26 cellular contexts compared by ENCODE assay signal in the genomic region with DNA sequence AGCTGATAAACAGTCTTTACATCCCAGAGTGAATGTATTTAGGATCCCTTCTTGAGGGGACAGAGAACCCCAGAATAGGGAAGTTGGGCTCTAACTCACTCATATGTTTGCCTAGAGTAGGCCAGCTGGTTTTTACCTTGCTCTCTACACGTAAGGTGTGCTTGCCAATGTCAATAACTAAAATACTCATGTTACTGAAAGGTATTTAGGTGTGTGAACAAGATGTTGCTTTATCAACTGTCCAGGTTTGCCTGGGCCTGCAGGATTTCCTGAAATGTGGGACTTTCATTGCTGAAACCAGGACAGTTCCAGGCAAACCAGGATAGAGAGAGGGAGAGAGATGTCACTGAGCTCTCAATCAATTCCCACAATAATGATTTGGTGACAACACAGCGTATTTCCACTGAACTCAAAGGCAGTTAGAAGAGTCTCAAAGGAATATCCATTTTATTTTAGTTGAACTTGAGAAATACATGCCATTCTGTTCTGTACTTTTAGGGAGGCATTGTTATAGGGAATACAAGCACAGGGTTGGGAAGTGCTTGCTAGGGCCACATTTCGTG.
A peak's percentile ranks its signal among the peaks of the same experiment; 100 is the strongest.
DNase-seq lines count a peak whose midpoint lies in the region; ATAC-seq and TF ChIP-seq lines count a peak whose summit lies in the region.
"Had no signal": no experiment of that assay in that cellular context is flagged by ENCODE, and none has a peak within 500 bp of the region (broad histone marks: within the 10 kb centered on the region; RNA-seq: fewer than 3 reads in every experiment).

No MANE protein-coding gene starts in this region.

- H3K27ac ChIP-seq in left lung, result no peak overlapping the region
- H3K27ac ChIP-seq: 22Rv1, adrenal gland, brain microvascular endothelial cell, esophagus squamous epithelium, SJSA1, transverse colon had no signal

- intact Hi-C loops in left lung (cut with DNase I), result no loop called here

- no peaks in the 10 kb centered on the region for H3K27me3 ChIP-seq in left lung
- H3K27me3 ChIP-seq: adrenal gland, brain microvascular endothelial cell, esophagus squamous epithelium, SJSA1, transverse colon had no signal

- no peak overlapping the region for H3K4me3 ChIP-seq in left lung
- H3K4me3 ChIP-seq: adrenal gland, esophagus squamous epithelium, SJSA1, transverse colon had no signal

- no peaks in the 10 kb centered on the region for H3K36me3 ChIP-seq in left lung
- H3K36me3 ChIP-seq: adrenal gland, brain microvascular endothelial cell, esophagus squamous epithelium, SJSA1, transverse colon had no signal

- DNase-seq in NCI-H1092 treated with DMSO at 0.1 percent for 48 hours (lab: John Stamatoyannopoulos, UW) (peak; percentile 59), NCI-H1092 (lab: John Stamatoyannopoulos, UW) (no peak), DMS53 treated with DMSO at 0.1 percent for 48 hours (lab: John Stamatoyannopoulos, UW; ENCODE audit: unreplicated experiment) (peak; percentile 31), NCI-H345 (lab: John Stamatoyannopoulos, UW) (peak; percentile 68), left lung (no peak), Kasumi-1 (lab: John Stamatoyannopoulos, UW) (no peak)
- DNase-seq in activated CD8-positive, alpha-beta memory T cell treated with anti-CD3 and anti-CD28 coated beads, Interleukin-2, amount 50 U/mL, for 48 hours, result no peak
- DNase-seq: activated CD4-positive, alpha-beta T cell treated with anti-CD3 and anti-CD28 coated beads for 48 hours; activated naive CD4-positive, alpha-beta T cell; activated T-cell treated with anti-CD3 and anti-CD28 coated beads, Interleukin-2, amount 50 U/mL, for 4 hours; adrenal gland; brain microvascular endothelial cell; CD4-positive, alpha-beta T cell; DMS 273 treated with DMSO at 0.1 percent for 48 hours; effector memory CD8-positive, alpha-beta T cell; esophagus squamous epithelium; GF-D8; KBM-7; left cardiac atrium; naive B cell; NCI-H446; occipital lobe; transverse colon had no signal

- no peak for TF ChIP-seq CTCF in left lung (IDR thresholded peaks at IDR 0.05)

- no peaks in the 10 kb centered on the region for H3K4me1 ChIP-seq in left lung
- H3K4me1 ChIP-seq: adrenal gland, esophagus squamous epithelium, SJSA1, transverse colon had no signal

- H3K9me3 ChIP-seq in left lung, result no peaks in the 10 kb centered on the region
- H3K9me3 ChIP-seq: adrenal gland, esophagus squamous epithelium, SJSA1, transverse colon had no signal

- peak; percentile 96 for ATAC-seq in left lung
- no peak for ATAC-seq in HG02588 (IDR thresholded peaks at IDR 0.05; ENCODE audit: unreplicated experiment)
- ATAC-seq: activated T-cell treated with anti-CD3 and anti-CD28 coated beads, Interleukin-2, amount 50 U/mL, for 4 hours; effector memory CD8-positive, alpha-beta T cell; left cardiac atrium had no signal

Comparison
In these comparisons a context has a peak if more than half of its experiments do, and no peak if none do; other contexts are left out.
1. DNase-seq: peak in NCI-H1092 treated with DMSO at 0.1 percent for 48 hours (single experiment), DMS53 treated with DMSO at 0.1 percent for 48 hours (single experiment) and NCI-H345 (single experiment); none in NCI-H1092 (single experiment), left lung (0 of 2), Kasumi-1 (0 of 2) and activated CD8-positive, alpha-beta memory T cell treated with anti-CD3 and anti-CD28 coated beads, Interleukin-2, amount 50 U/mL, for 48 hours (single experiment).